In the genomic region with DNA sequence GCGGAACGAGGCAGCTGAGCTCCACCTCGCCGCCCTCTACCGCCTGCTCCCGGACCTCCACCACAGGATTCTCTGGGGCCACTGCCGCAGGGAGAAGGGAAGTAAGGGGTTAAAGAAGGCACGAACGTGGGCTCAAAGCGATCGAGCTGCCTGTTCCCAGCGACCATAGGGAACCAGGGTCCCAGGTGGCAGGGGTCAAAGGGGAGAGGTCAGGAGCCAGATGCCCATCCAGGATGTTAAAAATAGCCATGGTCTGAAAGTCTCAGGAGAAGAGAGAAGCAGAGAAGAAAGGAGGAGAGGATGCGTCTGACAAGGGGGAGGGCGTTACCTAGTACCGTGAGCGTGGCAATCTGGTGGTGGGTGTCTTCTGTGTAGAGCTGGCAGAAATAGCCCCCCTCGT, we compare ENCODE assay signal across 25 cellular contexts. TPM values are rescaled to one million over a fixed set of nuclear protein-coding genes. Genes with fewer than 3 reads are reported as not detected.
"Had no signal": no experiment of that assay in that cellular context is flagged by ENCODE, and none has a peak within 500 bp of the region (broad histone marks: within the 10 kb centered on the region; RNA-seq: fewer than 3 reads in every experiment).

No MANE protein-coding gene starts in this region.

- H3K27ac Mint-ChIP-seq: activated B cell treated with CpG ODN at 0.5 μM for 24 hours; activated CD4-positive, alpha-beta memory T cell treated with anti-CD3 and anti-CD28 coated beads for 36 hours; activated CD4-positive, alpha-beta T cell treated with anti-CD3 and anti-CD28 coated beads, Interleukin-2, amount 10 ng/mL, durations not matched to agents 24 days and 14 days; activated naive CD4-positive, alpha-beta T cell treated with anti-CD3 and anti-CD28 coated beads, Interleukin-2, amount 50 U/mL, for 72 hours; activated naive CD8-positive, alpha-beta T cell treated with anti-CD3 and anti-CD28 coated beads, Interleukin-2, amount 50 U/mL, for 24 hours; T-helper 17 cell had no signal

- H3K4me3 Mint-ChIP-seq: activated B cell treated with CpG ODN at 0.5 μM for 24 hours; activated CD4-positive, alpha-beta memory T cell treated with anti-CD3 and anti-CD28 coated beads for 36 hours; activated CD4-positive, alpha-beta T cell treated with anti-CD3 and anti-CD28 coated beads, Interleukin-2, amount 10 ng/mL, durations not matched to agents 24 days and 14 days; activated naive CD8-positive, alpha-beta T cell treated with anti-CD3 and anti-CD28 coated beads, Interleukin-2, amount 50 U/mL, for 24 hours; activated T-cell treated with anti-CD3 and anti-CD28 coated beads, Interleukin-2, amount 50 U/mL, for 4 hours; T-helper 17 cell had no signal

- H3K4me3 ChIP-seq: ascending aorta, body of pancreas had no signal

- H3K27ac ChIP-seq: ascending aorta, body of pancreas had no signal

- H3K9me3 ChIP-seq: ascending aorta, body of pancreas had no signal

- H3K9me3 Mint-ChIP-seq: activated B cell treated with CpG ODN at 0.5 μM for 24 hours; activated CD4-positive, alpha-beta memory T cell treated with anti-CD3 and anti-CD28 coated beads for 36 hours; activated CD4-positive, alpha-beta T cell treated with anti-CD3 and anti-CD28 coated beads, Interleukin-2, amount 10 ng/mL, durations not matched to agents 24 days and 14 days; activated naive CD4-positive, alpha-beta T cell treated with anti-CD3 and anti-CD28 coated beads, Interleukin-2, amount 50 U/mL, for 72 hours; activated naive CD8-positive, alpha-beta T cell treated with anti-CD3 and anti-CD28 coated beads, Interleukin-2, amount 50 U/mL, for 24 hours; activated T-cell treated with anti-CD3 and anti-CD28 coated beads, Interleukin-2, amount 50 U/mL, for 4 hours had no signal

- H3K27me3 ChIP-seq: ascending aorta, body of pancreas had no signal

- H3K4me1 ChIP-seq: ascending aorta, body of pancreas had no signal

- H3K36me3 ChIP-seq: ascending aorta had no signal

- H3K36me3 Mint-ChIP-seq: activated CD4-positive, alpha-beta memory T cell treated with anti-CD3 and anti-CD28 coated beads for 36 hours; activated naive CD4-positive, alpha-beta T cell treated with anti-CD3 and anti-CD28 coated beads, Interleukin-2, amount 50 U/mL, for 72 hours had no signal

- ATAC-seq: activated naive CD4-positive, alpha-beta T cell treated with anti-CD3 and anti-CD28 coated beads, Interleukin-2, amount 50 U/mL, for 72 hours; activated naive CD8-positive, alpha-beta T cell treated with anti-CD3 and anti-CD28 coated beads, Interleukin-2, amount 50 U/mL, for 24 hours; activated T-cell treated with anti-CD3 and anti-CD28 coated beads, Interleukin-2, amount 50 U/mL, for 4 hours; body of pancreas; T-helper 17 cell had no signal

- DNase-seq: activated B cell treated with CpG ODN at 0.5 μM for 24 hours; activated CD4-positive, alpha-beta T cell treated with anti-CD3 and anti-CD28 coated beads for 1 hour; activated CD8-positive, alpha-beta memory T cell treated with anti-CD3 and anti-CD28 coated beads for 24 hours; activated effector memory CD4-positive, alpha-beta T cell treated with anti-CD3 and anti-CD28 coated beads, Interleukin-2, amount 50 U/mL, for 16 hours; activated naive CD4-positive, alpha-beta T cell treated with Interleukin-2 at 50 U/mL for 16 hours; activated T-cell treated with anti-CD3 and anti-CD28 coated beads, Interleukin-2, amount 50 U/mL, for 4 hours; amniotic stem cell; central memory CD4-positive, alpha-beta T cell; NCI-H1092; NCI-H1417; NCI-H2107; NCI-H2171 treated with DMSO at 0.1 percent for 48 hours; NCI-H226; NCI-H526 treated with DMSO at 0.1 percent for 48 hours; SIG-M5; T-helper 17 cell; T-helper 9 cell had no signal

RNA-seq across cellular contexts. Expression of a gene that starts 12.8 kb away (rescaled TPM):
- total RNA-seq: activated B cell treated with CpG ODN at 0.5 μM for 24 hours, OCI-LY7 had no signal

RNA-seq across cellular contexts. Expression of a gene that starts 14.9 kb away (rescaled TPM):
- total RNA-seq: bronchial epithelial cell had no signal
